Comparison of ENCODE assay signal across 8 cellular contexts in the genomic region with DNA sequence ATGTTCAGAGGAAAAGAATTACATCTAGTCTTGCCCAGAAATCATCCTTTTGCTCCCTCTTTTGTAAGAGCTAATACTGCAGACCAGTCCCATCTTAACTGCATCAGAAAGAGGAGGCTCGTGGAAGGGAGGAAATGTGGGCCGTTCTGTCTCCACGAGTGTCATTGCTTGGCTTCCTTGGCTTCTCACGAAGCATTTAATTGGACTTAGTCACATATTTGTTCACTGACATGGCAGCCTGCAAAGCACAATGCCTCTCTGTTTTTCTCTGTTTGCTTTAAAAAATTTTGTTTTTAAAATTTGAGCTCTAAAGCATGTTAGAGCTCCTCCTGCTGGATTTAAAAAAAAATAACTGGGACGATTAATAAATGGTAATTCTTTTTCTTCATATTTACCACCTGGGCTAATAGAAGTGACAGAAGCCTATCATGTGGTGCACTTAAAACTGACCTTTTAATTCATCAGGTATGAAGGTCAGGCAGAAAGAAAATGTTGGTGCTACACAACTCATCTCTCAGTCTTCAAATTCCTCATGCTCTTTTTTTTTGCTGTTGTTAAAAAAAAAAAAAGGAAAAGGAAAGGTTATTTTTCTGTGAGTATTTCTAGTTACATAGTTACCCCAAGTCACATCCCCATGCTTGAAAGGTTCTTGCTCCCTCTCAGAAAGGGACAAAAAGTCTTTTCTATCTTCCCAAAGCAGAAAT. TPM values are rescaled to one million over a fixed set of nuclear protein-coding genes. Genes with fewer than 3 reads are reported as not detected.
A peak's percentile ranks its signal among the peaks of the same experiment; 100 is the strongest.
DNase-seq lines count a peak whose midpoint lies in the region; ATAC-seq and TF ChIP-seq lines count a peak whose summit lies in the region.

No MANE protein-coding gene starts in this region.

- no peaks in the 10 kb centered on the region for H3K27me3 ChIP-seq in ovary

- peak overlapping the region in 1 of 2 donors; percentile 65 for H3K27ac ChIP-seq in ovary

- no peaks in the 10 kb centered on the region for H3K36me3 ChIP-seq in ovary

- H3K9me3 Mint-ChIP-seq in CD14-positive monocyte = no peaks in the 10 kb centered on the region
- H3K9me3 Mint-ChIP-seq in activated naive CD8-positive, alpha-beta T cell treated with anti-CD3 and anti-CD28 coated beads for 36 hours = no peaks in the 10 kb centered on the region
- H3K9me3 Mint-ChIP-seq in glutamatergic neuron (ENCODE audit: unreplicated experiment) = no peaks in the 10 kb centered on the region

- peak; percentile 62 for TF ChIP-seq CTCF in CD14-positive monocyte (IDR thresholded peaks at IDR 0.05)
- peak; percentile 64 for TF ChIP-seq CTCF in glutamatergic neuron (IDR thresholded peaks at IDR 0.05; ENCODE audit: partially characterized antibody, unreplicated experiment)
- peak; percentile 43 to 64 (median 60) for TF ChIP-seq CTCF in ovary (IDR thresholded peaks at IDR 0.05)

- intact Hi-C loops in CD14-positive monocyte (cut with micrococcal nuclease) (loop anchor here in 1 of 2 donors (5.0 kb wide), 1 partner anchor 597 kb away; no protein-coding TSS in a partner anchor), ovary (cut with DNase I) (loop anchor here (2.0 to 10.0 kb wide), 4 partner anchors 115 to 359 kb away; no protein-coding TSS in a partner anchor)

- no peak for ATAC-seq in GM19023 (IDR thresholded peaks at IDR 0.05; ENCODE audit: unreplicated experiment)

- TF ChIP-seq EP300 in ovary (IDR thresholded peaks at IDR 0.05) = no peak

- peak overlapping the region; percentile 6 for H3K4me3 ChIP-seq in ovary

- no peaks in the 10 kb centered on the region for H3K9me3 ChIP-seq in ovary

- WGBS in ovary, 3 donors = 0 to 2% (median 2%) methylated on average over 5 of the region's 5 CpGs

- peaks cover 4 to 5% of the 10 kb centered on the region in 2 donors for H3K36me3 Mint-ChIP-seq in CD14-positive monocyte
- H3K36me3 Mint-ChIP-seq in activated naive CD8-positive, alpha-beta T cell treated with anti-CD3 and anti-CD28 coated beads for 36 hours = no peaks in the 10 kb centered on the region
- H3K36me3 Mint-ChIP-seq in glutamatergic neuron (ENCODE audit: unreplicated experiment) = no peaks in the 10 kb centered on the region

- H3K4me3 Mint-ChIP-seq in CD14-positive monocyte (no peak overlapping the region), glutamatergic neuron (ENCODE audit: unreplicated experiment) (no peak overlapping the region)
- peak overlapping the region; percentile 18 for H3K4me3 Mint-ChIP-seq in activated naive CD8-positive, alpha-beta T cell treated with anti-CD3 and anti-CD28 coated beads for 36 hours

- DNase-seq in CD14-positive monocyte (ENCODE audit: low spot score) (no peak), GM19240 (ENCODE audit: insufficient read length, low spot score) (peak; percentile 17), NCI-H446 treated with DMSO at 0.1 percent for 48 hours (lab: John Stamatoyannopoulos, UW) (peak; percentile 91), glutamatergic neuron (no peak), ovary (peak in 4 of 5 donors; percentile 47 to 78 (median 49)), cerebellum (ENCODE audit: low spot score) (no peak)
- DNase-seq in activated naive CD8-positive, alpha-beta T cell treated with anti-CD3 and anti-CD28 coated beads for 36 hours = no peak

- no peak overlapping the region for H3K27ac Mint-ChIP-seq in CD14-positive monocyte
- H3K27ac Mint-ChIP-seq in activated naive CD8-positive, alpha-beta T cell treated with anti-CD3 and anti-CD28 coated beads for 36 hours = peak overlapping the region; percentile 66
- H3K27ac Mint-ChIP-seq in glutamatergic neuron (ENCODE audit: unreplicated experiment) = no peak overlapping the region

- peaks cover 0 to 3% (median 0%) of the 10 kb centered on the region in 3 donors for H3K27me3 Mint-ChIP-seq in CD14-positive monocyte (ENCODE audit: low read depth in 3 of 3)
- H3K27me3 Mint-ChIP-seq in activated naive CD8-positive, alpha-beta T cell treated with anti-CD3 and anti-CD28 coated beads for 36 hours = no peaks in the 10 kb centered on the region
- no peaks in the 10 kb centered on the region for H3K27me3 Mint-ChIP-seq in glutamatergic neuron (ENCODE audit: unreplicated experiment)

- peaks cover 11% of the 10 kb centered on the region for H3K4me1 Mint-ChIP-seq in CD14-positive monocyte
- H3K4me1 Mint-ChIP-seq in activated naive CD8-positive, alpha-beta T cell treated with anti-CD3 and anti-CD28 coated beads for 36 hours = peaks cover 62% of the 10 kb centered on the region
- peaks cover 4% of the 10 kb centered on the region for H3K4me1 Mint-ChIP-seq in glutamatergic neuron (ENCODE audit: low read depth, unreplicated experiment)

- TF ChIP-seq POLR2A in ovary (IDR thresholded peaks at IDR 0.05) = no peak

- peaks cover 3% of the 10 kb centered on the region for H3K4me1 ChIP-seq in ovary (ENCODE audit: insufficient read depth)

RNA-seq across cellular contexts. Expression of gene C1orf105, which starts 21.0 kb away (rescaled TPM):
- polyA plus RNA-seq in CD14-positive monocyte (not detected), ovary (not detected)
- not detected for total RNA-seq in activated naive CD8-positive, alpha-beta T cell treated with anti-CD3 and anti-CD28 coated beads for 36 hours
- total RNA-seq in glutamatergic neuron (ENCODE audit: unreplicated experiment) (not detected), ovary (not detected), cerebellum (not detected)

RNA-seq across cellular contexts. Expression of gene PIGC, which starts 44.3 kb away (rescaled TPM):
- polyA plus RNA-seq in CD14-positive monocyte (10 to 100 TPM; 51.1 to 61.5 TPM), ovary (10 to 100 TPM; 37.3 to 49.3 TPM)
- total RNA-seq in activated naive CD8-positive, alpha-beta T cell treated with anti-CD3 and anti-CD28 coated beads for 36 hours = 10 to 100 TPM; 18.5 to 20.1 TPM
- total RNA-seq in glutamatergic neuron (ENCODE audit: unreplicated experiment) (27.7 TPM), ovary (10 to 100 TPM; 21.1 to 27.9 (median 24.8) TPM), cerebellum (24.5 TPM)

Comparison
In these comparisons a context has a peak if more than half of its experiments do, and no peak if none do; other contexts are left out.
1. DNase-seq: peak in GM19240 (single experiment), NCI-H446 treated with DMSO at 0.1 percent for 48 hours (single experiment) and ovary (4 of 5); none in CD14-positive monocyte (single experiment), activated naive CD8-positive, alpha-beta T cell treated with anti-CD3 and anti-CD28 coated beads for 36 hours (single experiment), glutamatergic neuron (single experiment) and cerebellum (single experiment).
2. Peak in every context shown above with its lines, with median percentiles within 50 percentile points of each other: CTCF ChIP-seq.